In genomic region chr11:121534131-121535093, GRCh38 we compare ENCODE assay signal across 9 cellular contexts.
DNase-seq lines count a peak whose midpoint lies in the region; ATAC-seq and TF ChIP-seq lines count a peak whose summit lies in the region.
"Had no signal": no experiment of that assay in that cellular context is flagged by ENCODE, and none has a peak within 500 bp of the region (broad histone marks: within the 10 kb centered on the region; RNA-seq: fewer than 3 reads in every experiment).

No MANE protein-coding gene starts in this region.

- ATAC-seq in Right ventricle myocardium inferior (peak; percentile 59), heart left ventricle (peak in 3 of 4 donors; percentile 68 to 80 (median 78)), upper lobe of left lung (ENCODE audit: low FRiP score in 2 of 2) (no peak), GM19324 (IDR thresholded peaks at IDR 0.05; ENCODE audit: low FRiP score, unreplicated experiment) (no peak), HG03045 (IDR thresholded peaks at IDR 0.05; ENCODE audit: unreplicated experiment) (no peak)

- intact Hi-C loops in Right ventricle myocardium inferior (cut with DNase I) (loop anchor here (2.0 kb wide), 2 partner anchors 82 to 212 kb away; partner anchors contain the start of genes SORL1 and SORL1-AS1), cardiac septum (cut with DNase I) (loop anchor here (10.0 kb wide), 1 partner anchor 210 kb away; no protein-coding TSS in a partner anchor), heart left ventricle (cut with DNase I) (loop anchor here (1.0 to 10.0 kb wide), 9 partner anchors 72 to 216 kb away; partner anchors contain the start of genes SORL1 (in 2 of the 10) and SORL1-AS1 (in 2 of the 10))

- peaks cover 0 to 21% (median 8%) of the 10 kb centered on the region in 12 donors for H3K9me3 ChIP-seq in heart left ventricle
- peaks cover 0 to 9% (median 9%) of the 10 kb centered on the region in 4 donors for H3K9me3 ChIP-seq in upper lobe of left lung

- 73 to 80% (median 78%) methylated on average over 12 of the region's 12 CpGs for WGBS in heart left ventricle, 4 donors
- 75% methylated on average over 12 of the region's 12 CpGs for WGBS in upper lobe of left lung, 2 donors

- H3K27me3 ChIP-seq in heart left ventricle (no peaks in the 10 kb centered on the region), upper lobe of left lung (no peaks in the 10 kb centered on the region)

- DNase-seq in Right ventricle myocardium inferior (ENCODE audit: missing footprints) (no peak), cardiac septum (ENCODE audit: low spot score) (no peak), heart left ventricle (no peak), upper lobe of left lung (no peak), retina (no peak)
- DNase-seq: activated naive CD8-positive, alpha-beta T cell treated with anti-CD3 and anti-CD28 coated beads, Interleukin-2, amount 10 ng/mL, durations not matched to agents 7 days and 5 days had no signal

- TF ChIP-seq CTCF in WI38 (IDR thresholded peaks at IDR 0.05; ENCODE audit: low read depth, low read length) (0 out of 2 replicates have a peak, but pooled peaks have one; percentile 16), heart left ventricle (IDR thresholded peaks at IDR 0.05) (peak in 11 of 12 donors; percentile 12 to 61 (median 47)), upper lobe of left lung (IDR thresholded peaks at IDR 0.05) (peak in 4 of 6 experiments; percentile 13 to 35 (median 25))

- H3K27ac ChIP-seq in heart left ventricle (no peak overlapping the region), upper lobe of left lung (no peak overlapping the region)

- H3K4me3 ChIP-seq in WI38 (ENCODE audit: low read depth, low read length): no peak overlapping the region
- H3K4me3 ChIP-seq in heart left ventricle: no peak overlapping the region
- no peak overlapping the region for H3K4me3 ChIP-seq in upper lobe of left lung

- peaks cover 0 to 19% (median 0%) of the 10 kb centered on the region in 9 donors for H3K36me3 ChIP-seq in heart left ventricle
- H3K36me3 ChIP-seq in upper lobe of left lung: peaks cover 0 to 4% (median 0%) of the 10 kb centered on the region in 4 donors

- TF ChIP-seq POLR2A in heart left ventricle (IDR thresholded peaks at IDR 0.05) (no peak), upper lobe of left lung (IDR thresholded peaks at IDR 0.05) (no peak)

- H3K4me1 ChIP-seq in heart left ventricle (peaks cover 0 to 3% (median 0%) of the 10 kb centered on the region in 12 donors), upper lobe of left lung (no peaks in the 10 kb centered on the region)

- no peak for TF ChIP-seq EP300 in upper lobe of left lung (IDR thresholded peaks at IDR 0.05)

Comparison
In these comparisons a context has a peak if more than half of its experiments do, and no peak if none do; other contexts are left out.
1. ATAC-seq: peak in Right ventricle myocardium inferior (single experiment) and heart left ventricle (3 of 4); none in upper lobe of left lung (0 of 2), GM19324 (single experiment) and HG03045 (single experiment).
2. Peak in every context shown above with its lines, with median percentiles within 50 percentile points of each other: CTCF ChIP-seq.